ENCODE assay signal across 12 cellular contexts in genomic region chr10:119616879-119617580, GRCh38. TPM values are rescaled to one million over a fixed set of nuclear protein-coding genes. Genes with fewer than 3 reads are reported as not detected.
A peak's percentile ranks its signal among the peaks of the same experiment; 100 is the strongest.
DNase-seq lines count a peak whose midpoint lies in the region; TF ChIP-seq lines count a peak whose summit lies in the region.
"Had no signal": no experiment of that assay in that cellular context is flagged by ENCODE, and none has a peak within 500 bp of the region (broad histone marks: within the 10 kb centered on the region; RNA-seq: fewer than 3 reads in every experiment).

No MANE protein-coding gene starts in this region.

- H3K27ac ChIP-seq in tibial artery, result no peak overlapping the region
- H3K27ac ChIP-seq: testis had no signal

- H3K4me3 ChIP-seq in AG04449 (ENCODE audit: low read depth, low read length) (no peak overlapping the region), H7 (ENCODE audit: insufficient read depth, low read depth, low read length) (no peak overlapping the region), cardiac fibroblast (replicated peaks in 1 of 2; ENCODE audit: low read depth in 2 of 2, low read length in 2 of 2) (no peak overlapping the region), tibial artery (no peak overlapping the region)
- H3K4me3 ChIP-seq: testis had no signal

- DNase-seq in AG04449 (ENCODE audit: low read depth, low spot score) (no peak), H7 (peak; percentile 19), cardiac fibroblast (ENCODE audit: low read depth in 2 of 2) (peak; percentile 57 to 60), left kidney (ENCODE audit: low read depth, low spot score) (peak; percentile 33), NCI-H2081 (lab: John Stamatoyannopoulos, UW) (no peak), SHP77 (lab: John Stamatoyannopoulos, UW) (no peak), NCI-H345 treated with DMSO at 0.1 percent for 48 hours (lab: John Stamatoyannopoulos, UW; ENCODE audit: unreplicated experiment) (no peak), tibial artery (no peak)
- DNase-seq: NCI-H1105, NCI-H748 treated with DMSO at 0.1 percent for 48 hours, testis had no signal

- intact Hi-C loops in tibial artery (cut with DNase I; ENCODE audit: low total_unique reads), result no loop called here

- CTCF ChIA-PET in AG04449 (lab: Yijun Ruan, JAX), result interaction anchor here (0.6 to 3.6 kb wide), 14 partner anchors 9 to 243 kb away, joined by 3 to 16 read pairs (median 4); no protein-coding TSS in a partner anchor

- POLR2A ChIA-PET in AG04449 (lab: Yijun Ruan, JAX), result interaction anchor here (1.1 kb wide), 1 partner anchor 34 kb away, joined by 3 read pairs; the partner anchor contains the start of gene BAG3

- H3K27me3 ChIP-seq in H7 (ENCODE audit: control insufficient read depth, insufficient read depth, low read length) (no peaks in the 10 kb centered on the region), tibial artery (no peaks in the 10 kb centered on the region)
- H3K27me3 ChIP-seq: testis had no signal

- H3K4me1 ChIP-seq in tibial artery, result peaks cover 0 to 9% (median 3%) of the 10 kb centered on the region in 4 donors

- TF ChIP-seq CTCF in AG04449 (IDR thresholded peaks at IDR 0.05; ENCODE audit: insufficient read depth, low read length, missing control alignments), result peak; percentile 54
- TF ChIP-seq CTCF in cardiac fibroblast (IDR thresholded peaks at IDR 0.05; ENCODE audit: low read depth, low read length), result peak; percentile 62
- TF ChIP-seq CTCF in tibial artery (IDR thresholded peaks at IDR 0.05), result no peak

- H3K36me3 ChIP-seq in H7 (replicated peaks; ENCODE audit: control insufficient read depth, insufficient read depth, low read length) (no peaks in the 10 kb centered on the region), tibial artery (no peaks in the 10 kb centered on the region)

- H3K9me3 ChIP-seq in tibial artery, result no peaks in the 10 kb centered on the region
- H3K9me3 ChIP-seq: Caco-2, testis had no signal

RNA-seq across cellular contexts. Expression of gene TIAL1, which starts 20.3 kb away (rescaled TPM):
- 45.4 and 65.9 TPM in 2 replicates for total RNA-seq in H7 (2014; rRNA removed; shearing (Covaris generic))

RNA-seq across cellular contexts. Expression of gene BAG3, which starts 34.1 kb away (rescaled TPM):
- total RNA-seq in H7 (2014; rRNA removed; shearing (Covaris generic)), result 8.4 and 8.6 TPM in 2 replicates

Comparison
In these comparisons a context has a peak if more than half of its experiments do, and no peak if none do; other contexts are left out.
1. DNase-seq: peak in H7 (single experiment), cardiac fibroblast (2 of 2) and left kidney (single experiment); none in AG04449 (single experiment), NCI-H2081 (0 of 2), SHP77 (0 of 2), NCI-H345 treated with DMSO at 0.1 percent for 48 hours (single experiment) and tibial artery (0 of 2).
2. CTCF ChIP-seq: peak in AG04449 (single experiment) and cardiac fibroblast (single experiment); none in tibial artery (0 of 2).